27 cellular contexts compared by ENCODE assay signal in genomic region chr5:73391441-73391871, GRCh38. TPM values are rescaled to one million over a fixed set of nuclear protein-coding genes. Genes with fewer than 3 reads are reported as not detected.
DNase-seq lines count a peak whose midpoint lies in the region; ATAC-seq and TF ChIP-seq lines count a peak whose summit lies in the region.
"Had no signal": no experiment of that assay in that cellular context is flagged by ENCODE, and none has a peak within 500 bp of the region (broad histone marks: within the 10 kb centered on the region; RNA-seq: fewer than 3 reads in every experiment).

No MANE protein-coding gene starts in this region.

- H3K27ac ChIP-seq in smooth muscle cell (ENCODE audit: low read depth): peak overlapping the region; percentile 45
- H3K27ac ChIP-seq: adrenal gland, foreskin keratinocyte, left ventricle myocardium inferior, thoracic aorta had no signal

- peak overlapping the region; percentile 9 for H3K9ac ChIP-seq in smooth muscle cell (ENCODE audit: low read depth)

- H2AFZ ChIP-seq in smooth muscle cell (ENCODE audit: low read depth): peak overlapping the region; percentile 25

- H3F3A ChIP-seq in smooth muscle cell (ENCODE audit: low read depth): peaks cover 28% of the 10 kb centered on the region

- WGBS in smooth muscle cell (ENCODE audit: low lambda C conversion rate): 12% methylated on average over 3 of the region's 3 CpGs

- no peaks in the 10 kb centered on the region for H3K36me3 ChIP-seq in smooth muscle cell (ENCODE audit: low read depth)
- H3K36me3 ChIP-seq: adrenal gland, BE2C, left ventricle myocardium inferior, thoracic aorta had no signal

- H3K79me2 ChIP-seq in smooth muscle cell (ENCODE audit: low read depth): no peaks in the 10 kb centered on the region

- H3K9me3 ChIP-seq in smooth muscle cell (replicated peaks; ENCODE audit: low read depth): no peaks in the 10 kb centered on the region
- H3K9me3 ChIP-seq: adrenal gland, BE2C, thoracic aorta had no signal

- no peak for ATAC-seq in HG03045 (IDR thresholded peaks at IDR 0.05; ENCODE audit: unreplicated experiment)
- ATAC-seq: activated CD8-positive, alpha-beta T cell treated with anti-CD3 and anti-CD28 coated beads for 36 hours; foreskin keratinocyte had no signal

- H3K27me3 ChIP-seq in smooth muscle cell (ENCODE audit: low read depth): no peaks in the 10 kb centered on the region
- H3K27me3 ChIP-seq: adrenal gland, foreskin keratinocyte had no signal

- peak; percentile 83 for DNase-seq in GM04503 (ENCODE audit: low read depth)
- peak; percentile 3 for DNase-seq in NOMO-1 treated with dmso at 0.1 percent for 144 hours (lab: John Stamatoyannopoulos, UW; ENCODE audit: unreplicated experiment)
- DNase-seq in fibroblast of gingiva (ENCODE audit: low read depth): peak; percentile 78
- DNase-seq in smooth muscle cell (lab: John Stamatoyannopoulos, UW; ENCODE audit: unreplicated experiment): no peak
- no peak for DNase-seq in activated CD4-positive, alpha-beta T cell treated with anti-CD3 and anti-CD28 coated beads for 4 hours
- DNase-seq in NCI-H1436 treated with DMSO at 0.1 percent for 48 hours (lab: John Stamatoyannopoulos, UW): no peak
- DNase-seq: activated CD4-positive, CD25-positive, alpha-beta regulatory T cell; activated CD8-positive, alpha-beta T cell treated with anti-CD3 and anti-CD28 coated beads for 36 hours; activated gamma-delta T cell treated with Interleukin-2 at 50 U/mL for 16 hours; activated T-cell treated with anti-CD3 and anti-CD28 coated beads for 4 hours; adrenal gland; BE2C; dermis blood vessel endothelial cell; DMS79 treated with DMSO at 0.1 percent for 48 hours; foreskin keratinocyte; hypothalamus; Karpas-422; left ventricle myocardium inferior; NCI-H1092; NCI-H2029; NCI-H82; small intestine; stimulated activated CD4-positive, alpha-beta T cell treated with anti-CD3 and anti-CD28 coated beads, Interleukin-2, amount 100 ng/mL, for 48 hours; stimulated activated naive CD4-positive, alpha-beta T cell; T-helper 9 cell had no signal

- peaks cover 11% of the 10 kb centered on the region for H3K4me1 ChIP-seq in smooth muscle cell (ENCODE audit: low read depth)
- H3K4me1 ChIP-seq: adrenal gland, foreskin keratinocyte, left ventricle myocardium inferior had no signal

- H4K20me1 ChIP-seq in smooth muscle cell (ENCODE audit: low read depth): no peaks in the 10 kb centered on the region

- no peak for TF ChIP-seq CTCF in smooth muscle cell (IDR thresholded peaks at IDR 0.05; ENCODE audit: borderline replicate concordance, insufficient read depth, poor library complexity, severe bottlenecking)

- peak overlapping the region; percentile 76 for H3K4me2 ChIP-seq in smooth muscle cell

- no peak overlapping the region for H3K4me3 ChIP-seq in smooth muscle cell
- H3K4me3 ChIP-seq: adrenal gland, left ventricle myocardium inferior, thoracic aorta had no signal

RNA-seq across cellular contexts. Expression of gene FOXD1, which starts 57.1 kb away (rescaled TPM):
- 9.0 and 10.0 TPM in 2 replicates for total RNA-seq in smooth muscle cell
- polyA plus RNA-seq in smooth muscle cell: 13.8 and 14.3 TPM in 2 replicates

Comparison
In these comparisons a context has a peak if more than half of its experiments do, and no peak if none do; other contexts are left out.
1. DNase-seq: peak in GM04503 (single experiment), NOMO-1 treated with dmso at 0.1 percent for 144 hours (single experiment) and fibroblast of gingiva (single experiment); none in smooth muscle cell (single experiment), activated CD4-positive, alpha-beta T cell treated with anti-CD3 and anti-CD28 coated beads for 4 hours (0 of 2) and NCI-H1436 treated with DMSO at 0.1 percent for 48 hours (single experiment).